ENCODE assay signal across 1 cellular context in genomic region chr3:40200754-40201316, GRCh38.
TF ChIP-seq lines count a peak whose summit lies in the region.

No MANE protein-coding gene starts in this region.

TF ChIP-seq in K562, 482 proteins besides CTCF, POLR2A, EP300 and RAD21 (continued from another document):
- TF ChIP-seq ZNF518B (CRISPR knock-in tag; IDR thresholded peaks at IDR 0.05) (no peak), TFE3 (CRISPR knock-in tag; IDR thresholded peaks at IDR 0.05) (peak; percentile 85), SIRT6 (IDR thresholded peaks at IDR 0.05; ENCODE audit: low read depth, low read length) (no peak), MXD1 (CRISPR knock-in tag; IDR thresholded peaks at IDR 0.05; ENCODE audit: borderline replicate concordance, poor library complexity, severe bottlenecking) (no peak), CREM (IDR thresholded peaks at IDR 0.05; ENCODE audit: low read depth) (no peak), IRF1 (CRISPR knock-in tag; IDR thresholded peaks at IDR 0.05; ENCODE audit: borderline replicate concordance) (no peak), ARHGAP35 (IDR thresholded peaks at IDR 0.05; ENCODE audit: partially characterized antibody) (no peak), MAFG (tag; conservative IDR thresholded peaks at IDR 0.05) (peak; percentile 65), PRMT5 (CRISPR knock-in tag; IDR thresholded peaks at IDR 0.05) (no peak), C11orf30 (IDR thresholded peaks at IDR 0.05; ENCODE audit: low read depth) (peak; percentile 47; the same call in 1 of the 2 replicates), HLTF (IDR thresholded peaks at IDR 0.05) (no peak), ZNF316 (IDR thresholded peaks at IDR 0.05) (peak; percentile 45), ARNT (IDR thresholded peaks at IDR 0.05) (no peak), ZNF57 (CRISPR knock-in tag; IDR thresholded peaks at IDR 0.05) (no peak), IRF2 (CRISPR knock-in tag; IDR thresholded peaks at IDR 0.05) (peak; percentile 61; the same call in 1 of the 2 replicates), TEAD4 (IDR thresholded peaks at IDR 0.05; ENCODE audit: low read length) (no peak), TEAD4 (CRISPR knock-in tag; IDR thresholded peaks at IDR 0.05; ENCODE audit: borderline replicate concordance) (no peak), ZSCAN32 (CRISPR knock-in tag; IDR thresholded peaks at IDR 0.05) (no peak), ESRRA (IDR thresholded peaks at IDR 0.05; ENCODE audit: borderline replicate concordance, low read depth) (peak; percentile 60; the same call in 1 of the 2 replicates)
